1 cellular context compared by ENCODE assay signal in genomic region chr14:74763803-74764531, GRCh38.
TF ChIP-seq lines count a peak whose summit lies in the region.

No MANE protein-coding gene starts in this region.

TF ChIP-seq in HEK293, 187 proteins besides CTCF, POLR2A, EP300 and RAD21 (continued from another document):
- TF ChIP-seq REST (tag by site-specific recombination; IDR thresholded peaks at IDR 0.05) (peak; percentile 84), ZNF600 (tag by site-specific recombination; IDR thresholded peaks at IDR 0.05) (peak; percentile 67), ZNF341 (tag by site-specific recombination; IDR thresholded peaks at IDR 0.05; ENCODE audit: low read depth) (peak; percentile 10; the same call in 1 of the 2 replicates), ZFHX2 (tag by site-specific recombination; conservative IDR thresholded peaks at IDR 0.05) (peak; percentile 58), ZNF521 (tag by site-specific recombination; IDR thresholded peaks at IDR 0.05) (no peak), SP2 (tag by site-specific recombination; IDR thresholded peaks at IDR 0.05) (peak; percentile 35), HOXA7 (CRISPR knock-in tag; IDR thresholded peaks at IDR 0.05; ENCODE audit: borderline replicate concordance) (no peak)
TF ChIP-seq in HEK293: peak in this region for 13.
